Comparison of ENCODE assay signal across 20 cellular contexts in genomic region chr2:64356906-64357305, GRCh38.
A peak's percentile ranks its signal among the peaks of the same experiment; 100 is the strongest.
DNase-seq lines count a peak whose midpoint lies in the region; ATAC-seq and TF ChIP-seq lines count a peak whose summit lies in the region.
"Had no signal": no experiment of that assay in that cellular context is flagged by ENCODE, and none has a peak within 500 bp of the region (broad histone marks: within the 10 kb centered on the region; RNA-seq: fewer than 3 reads in every experiment).

No MANE protein-coding gene starts in this region.

- WGBS in heart right ventricle, 2 donors: 80 to 83% methylated on average over 2 of the region's 2 CpGs
- no CpG with 5 or more reads among the region's 2 CpGs for WGBS in H9 (ENCODE audit: extremely low coverage, insufficient read length, low lambda C conversion rate)

- H3K14ac ChIP-seq in H9 (ENCODE audit: insufficient read depth, low read length): no peak overlapping the region; the same call in 1 of the 2 replicates

- H3K4me2 ChIP-seq in neural progenitor cell: no peak overlapping the region
- no peak overlapping the region for H3K4me2 ChIP-seq in H9 (ENCODE audit: insufficient read depth, insufficient read length, low read length)
- H3K4me2 ChIP-seq: BLaER1 treated with 17β-estradiol and CSF1 and Interleukin-3, amounts not matched to agents 10 nM and 100 nM had no signal

- no peak for TF ChIP-seq CTCF in heart right ventricle (IDR thresholded peaks at IDR 0.05)
- TF ChIP-seq CTCF in neural progenitor cell (IDR thresholded peaks at IDR 0.05): no peak
- no peak for TF ChIP-seq CTCF in H9 (conservative IDR thresholded peaks at IDR 0.05)

- H3K4me3 ChIP-seq in heart right ventricle: no peak overlapping the region
- H3K4me3 ChIP-seq in neural progenitor cell: no peak overlapping the region
- H3K4me3 ChIP-seq: BLaER1 treated with 17β-estradiol and CSF1 and Interleukin-3, amounts not matched to agents 10 nM and 100 nM; HAP-1 had no signal

- intact Hi-C loops in cardiac septum (cut with DNase I): no loop called here
- intact Hi-C loops in heart right ventricle (cut with DNase I): no loop called here

- no peaks in the 10 kb centered on the region for H3F3A ChIP-seq in neural progenitor cell (ENCODE audit: low read depth)

- H3K79me2 ChIP-seq in neural progenitor cell (ENCODE audit: low read depth) (no peaks in the 10 kb centered on the region), H9 (ENCODE audit: insufficient read depth, low read length) (no peaks in the 10 kb centered on the region)

- H3K27ac ChIP-seq in heart right ventricle (no peak overlapping the region), neural progenitor cell (no peak overlapping the region), H9 (ENCODE audit: insufficient read length, low read depth, low read length) (no peak overlapping the region)
- H3K27ac ChIP-seq: BLaER1 treated with 17β-estradiol and CSF1 and Interleukin-3, amounts not matched to agents 10 nM and 100 nM had no signal

- no peaks in the 10 kb centered on the region for H3K36me3 Mint-ChIP-seq in neural progenitor cell
- H3K36me3 Mint-ChIP-seq in H9 (ENCODE audit: insufficient read depth in 1 of 3, low read depth in 3 of 3): no peaks in the 10 kb centered on the region
- H3K36me3 Mint-ChIP-seq: CD8-positive, alpha-beta T cell; IgD-negative memory B cell had no signal

- H3K4me3 Mint-ChIP-seq in neural progenitor cell: no peak overlapping the region
- H3K4me3 Mint-ChIP-seq in H9: no peak overlapping the region
- H3K4me3 Mint-ChIP-seq: B cell; CD8-positive, alpha-beta T cell; IgD-negative memory B cell had no signal

- H2BK5ac ChIP-seq in H9 (ENCODE audit: insufficient read length, low read length): no peak overlapping the region

- H2BK15ac ChIP-seq in H9 (ENCODE audit: low read depth, low read length): no peak overlapping the region

- H3K36me3 ChIP-seq in heart right ventricle (no peaks in the 10 kb centered on the region), neural progenitor cell (no peaks in the 10 kb centered on the region)
- H3K36me3 ChIP-seq: BLaER1 treated with 17β-estradiol and CSF1 and Interleukin-3, amounts not matched to agents 10 nM and 100 nM; HAP-1 had no signal

- H3K23me2 ChIP-seq in H9 (ENCODE audit: insufficient read length, low read depth, low read length, poor library complexity, severe bottlenecking): no peaks in the 10 kb centered on the region

- H3K4me1 Mint-ChIP-seq in neural progenitor cell (peaks cover 21% of the 10 kb centered on the region), H9 (peaks cover 10 to 17% of the 10 kb centered on the region in 2 experiments)

- no peak overlapping the region for H4K5ac ChIP-seq in H9 (ENCODE audit: insufficient read length, low read depth, low read length)

- no peak overlapping the region for H3K9ac ChIP-seq in neural progenitor cell
- H3K9ac ChIP-seq in H9 (ENCODE audit: extremely low read depth, insufficient read length, low read length): no peak overlapping the region
- H3K9ac ChIP-seq: BLaER1 treated with 17β-estradiol and CSF1 and Interleukin-3, amounts not matched to agents 10 nM and 100 nM had no signal

- H3K27me3 Mint-ChIP-seq in neural progenitor cell (ENCODE audit: insufficient read depth, low read depth) (peaks cover 8% of the 10 kb centered on the region), H9 (ENCODE audit: low read depth) (peaks cover 21% of the 10 kb centered on the region)

- H2AFZ ChIP-seq in neural progenitor cell (replicated peaks): no peak overlapping the region
- H2AFZ ChIP-seq in H9 (ENCODE audit: low read length): no peak overlapping the region

- H2AK5ac ChIP-seq in H9 (ENCODE audit: insufficient read length, low read length): no peak overlapping the region

- H3K27ac Mint-ChIP-seq in neural progenitor cell (peak overlapping the region; percentile 15), H9 (no peak overlapping the region)
- H3K27ac Mint-ChIP-seq: B cell; CD8-positive, alpha-beta T cell; IgD-negative memory B cell had no signal

- H4K8ac ChIP-seq in H9 (replicated peaks; ENCODE audit: insufficient read length, low read depth, low read length): no peak overlapping the region

- H3K27me3 ChIP-seq in heart right ventricle: peaks cover 0 to 49% (median 4%) of the 10 kb centered on the region in 7 donors
- no peaks in the 10 kb centered on the region for H3K27me3 ChIP-seq in neural progenitor cell
- no peaks in the 10 kb centered on the region; the same call in 1 of the 2 replicates for H3K27me3 ChIP-seq in H9 (ENCODE audit: insufficient read depth, low read length)
- H3K27me3 ChIP-seq: BLaER1 treated with 17β-estradiol and CSF1 and Interleukin-3, amounts not matched to agents 10 nM and 100 nM had no signal

- no peak overlapping the region for H3K4ac ChIP-seq in H9 (ENCODE audit: low read depth, low read length)

- no peak overlapping the region for H3K18ac ChIP-seq in H9 (ENCODE audit: insufficient read length, low read depth, low read length)

- H2BK120ac ChIP-seq in H9 (ENCODE audit: low read depth, low read length, poor library complexity, severe bottlenecking): no peak overlapping the region

- H3K79me1 ChIP-seq in H9 (ENCODE audit: insufficient read depth, low read depth, low read length, poor library complexity, severe bottlenecking): no peaks in the 10 kb centered on the region

- ATAC-seq in heart right ventricle: no peak
- ATAC-seq in HG02885 (IDR thresholded peaks at IDR 0.05; ENCODE audit: poor library complexity, unreplicated experiment): no peak
- ATAC-seq: CD8-positive, alpha-beta T cell had no signal

- no peak overlapping the region for H4K91ac ChIP-seq in H9 (ENCODE audit: insufficient read length, low read depth, low read length)

- no peak overlapping the region for H3K56ac ChIP-seq in H9 (ENCODE audit: insufficient read length, low read depth, low read length)

- no peak overlapping the region for H3K23ac ChIP-seq in H9 (ENCODE audit: insufficient read length, low read depth, low read length)

- H2BK20ac ChIP-seq in H9 (ENCODE audit: low read depth, low read length, poor library complexity, severe bottlenecking): no peak overlapping the region

- H3K9me3 Mint-ChIP-seq in neural progenitor cell (peaks cover 11% of the 10 kb centered on the region), H9 (no peaks in the 10 kb centered on the region)

- H3K4me1 ChIP-seq in heart right ventricle (peaks cover 0 to 22% (median 3%) of the 10 kb centered on the region in 9 donors), neural progenitor cell (no peaks in the 10 kb centered on the region), H9 (ENCODE audit: insufficient read depth, low read length) (peaks cover 10% of the 10 kb centered on the region; the same call in 1 of the 2 replicates)
- H3K4me1 ChIP-seq: HAP-1 had no signal

- H4K20me1 ChIP-seq in neural progenitor cell (ENCODE audit: low read depth) (no peaks in the 10 kb centered on the region), H9 (ENCODE audit: control insufficient read depth, insufficient read depth, insufficient read length) (no peaks in the 10 kb centered on the region)
- H4K20me1 ChIP-seq: BLaER1 treated with 17β-estradiol and CSF1 and Interleukin-3, amounts not matched to agents 10 nM and 100 nM had no signal

- H3T11ph ChIP-seq in H9 (ENCODE audit: low read length): no peak overlapping the region

- DNase-seq in cardiac septum (ENCODE audit: low spot score) (peak; percentile 63), heart right ventricle (no peak), ecto neural progenitor cell (ENCODE audit: low spot score) (peak; percentile 27), neural progenitor cell (ENCODE audit: low spot score) (no peak), HCEC 1CT (no peak), H9 (no peak)
- DNase-seq: 8988T; CD8-positive, alpha-beta T cell; COR-L47; DMS 273 treated with DMSO at 0.1 percent for 48 hours; DMS53; DND-41; EL; GOT3; KBM-7 had no signal

- H3K9me3 ChIP-seq in heart right ventricle (peaks cover 0 to 16% (median 0%) of the 10 kb centered on the region in 11 donors), neural progenitor cell (ENCODE audit: low read depth) (no peaks in the 10 kb centered on the region), H9 (ENCODE audit: control insufficient read depth, low read depth, low read length) (no peaks in the 10 kb centered on the region)
- H3K9me3 ChIP-seq: HAP-1 had no signal

- H2BK12ac ChIP-seq in H9 (ENCODE audit: insufficient read length, low read depth, low read length): no peak overlapping the region

Comparison
In these comparisons a context has a peak if more than half of its experiments do, and no peak if none do; other contexts are left out.
1. DNase-seq: peak in cardiac septum (single experiment) and ecto neural progenitor cell (single experiment); none in heart right ventricle (0 of 2), neural progenitor cell (single experiment), HCEC 1CT (single experiment) and H9 (single experiment).